ENCODE assay signal across 20 cellular contexts in genomic region chr5:80592105-80592504, GRCh38. TPM values are rescaled to one million over a fixed set of nuclear protein-coding genes. Genes with fewer than 3 reads are reported as not detected.
A peak's percentile ranks its signal among the peaks of the same experiment; 100 is the strongest.
DNase-seq lines count a peak whose midpoint lies in the region; ATAC-seq, FAIRE-seq and TF ChIP-seq lines count a peak whose summit lies in the region.
"Had no signal": no experiment of that assay in that cellular context is flagged by ENCODE, and none has a peak within 500 bp of the region (broad histone marks: within the 10 kb centered on the region; RNA-seq: fewer than 3 reads in every experiment).

No MANE protein-coding gene starts in this region.

- no peak overlapping the region for H3K9ac ChIP-seq in HepG2 (ENCODE audit: insufficient read depth, low read depth, low read length)
- H3K9ac ChIP-seq: BLaER1 had no signal

- BruUV-seq in HepG2 (replicated peaks; lab: Mats Ljungman, UMichigan): no TSS peak

- no peak for TF ChIP-seq POLR2A in HepG2 (IDR thresholded peaks at IDR 0.05; ENCODE audit: insufficient read depth in 1 of 2, low read depth in 2 of 2, low read length in 2 of 2)
- no peak for TF ChIP-seq POLR2A in right lobe of liver (IDR thresholded peaks at IDR 0.05)

- no peak for FAIRE-seq in HepG2 (lab: Jason Lieb, UNC)
- FAIRE-seq: GM12892 had no signal

- intact Hi-C loops in HepG2 (cut with micrococcal nuclease; ENCODE audit: unreplicated experiment): loop anchor here (10.0 kb wide), 1 partner anchor 63 kb away; the partner anchor contains the start of genes DHFR and MSH3
- intact Hi-C loops in right lobe of liver (cut with DNase I): no loop called here

- CTCF ChIA-PET in HepG2 (lab: Yijun Ruan, JAX; ENCODE audit: low intra/inter-chr PET ratio, low total read pairs): no interaction called here

- H2AFZ ChIP-seq in HepG2 (ENCODE audit: low read length): no peak overlapping the region
- H2AFZ ChIP-seq: GM23338 had no signal

- peak overlapping the region; percentile 59 for H3K4me2 ChIP-seq in HepG2 (ENCODE audit: low read depth, low read length)
- H3K4me2 ChIP-seq: BLaER1, GM23338 had no signal

- H3K4me3 ChIP-seq in HepG2 (replicated peaks in 1 of 3; ENCODE audit: insufficient read depth in 1 of 3, low read depth in 2 of 3, low read length in 3 of 3): peak overlapping the region in 2 of 3 experiments; percentile 24 to 26; a peak in 1 of 6 replicates
- no peak overlapping the region for H3K4me3 ChIP-seq in right lobe of liver
- no peak overlapping the region for H3K4me3 ChIP-seq in epithelial cell of proximal tubule (ENCODE audit: low read depth, low read length)
- no peak overlapping the region for H3K4me3 ChIP-seq in lung
- H3K4me3 ChIP-seq: BLaER1, GM23338 had no signal

- H3K27me3 ChIP-seq in HepG2 (ENCODE audit: control insufficient read depth in 1 of 2, insufficient read depth in 2 of 2, low read length in 2 of 2) (no peaks in the 10 kb centered on the region; a peak in 1 of 5 replicates), right lobe of liver (no peaks in the 10 kb centered on the region), lung (ENCODE audit: control insufficient read depth, insufficient read depth) (no peaks in the 10 kb centered on the region)
- H3K27me3 ChIP-seq: BLaER1 had no signal

- no peaks in the 10 kb centered on the region for H3K36me3 Mint-ChIP-seq in type B pancreatic cell
- H3K36me3 Mint-ChIP-seq: CD8-positive, alpha-beta memory T cell had no signal

- TF ChIP-seq CTCF in HepG2 (CRISPR knock-in tag; IDR thresholded peaks at IDR 0.05): no peak
- no peak for TF ChIP-seq CTCF in right lobe of liver (IDR thresholded peaks at IDR 0.05)
- TF ChIP-seq CTCF in epithelial cell of proximal tubule (conservative IDR thresholded peaks at IDR 0.05; ENCODE audit: low read depth, low read length): no peak
- TF ChIP-seq CTCF in lung (IDR thresholded peaks at IDR 0.05; ENCODE audit: control extremely low read depth, extremely low read depth): no peak
- no peak for TF ChIP-seq CTCF in type B pancreatic cell (conservative IDR thresholded peaks at IDR 0.05)

- whole genome bisulfite sequencing in HepG2 (ENCODE audit: low lambda C conversion rate): 0% methylated on average over 1 of the region's 1 CpG
- 20% methylated on average over 1 of the region's 1 CpG for WGBS in right lobe of liver (ENCODE audit: insufficient coverage, low coverage, low lambda C conversion rate, missing lambda C conversion rate)
- 35 to 77% methylated on average over 1 of the region's 1 CpG for WGBS in lung, 2 donors

- H3K36me3 ChIP-seq in HepG2 (replicated peaks in 1 of 2; ENCODE audit: control insufficient read depth in 1 of 2, insufficient read depth in 2 of 2, low read length in 2 of 2): no peaks in the 10 kb centered on the region
- H3K36me3 ChIP-seq in right lobe of liver: no peaks in the 10 kb centered on the region
- H3K36me3 ChIP-seq in lung (ENCODE audit: control insufficient read depth in 2 of 2, insufficient read depth in 2 of 2, low read length in 2 of 2): no peaks in the 10 kb centered on the region
- H3K36me3 ChIP-seq: BLaER1 had no signal

- peak overlapping the region; percentile 13 for H3K27ac ChIP-seq in HepG2 (ENCODE audit: extremely low read length, insufficient read depth, low read length)
- no peak overlapping the region for H3K27ac ChIP-seq in right lobe of liver
- H3K27ac ChIP-seq in lung (ENCODE audit: low read depth in 1 of 2, low read length in 1 of 2): no peak overlapping the region
- H3K27ac ChIP-seq: 22Rv1, BLaER1 had no signal

- no peaks in the 10 kb centered on the region for H3K27me3 Mint-ChIP-seq in type B pancreatic cell

- ATAC-seq in HepG2: peak; percentile 18
- ATAC-seq in right lobe of liver: no peak
- peak; percentile 22 for ATAC-seq in lung (ENCODE audit: insufficient read depth, low FRiP score)

- TF ChIP-seq EP300 in HepG2 (IDR thresholded peaks at IDR 0.05; ENCODE audit: low read depth in 2 of 2, low read length in 2 of 2): no peak
- no peak for TF ChIP-seq EP300 in HepG2 (CRISPR knock-in tag; IDR thresholded peaks at IDR 0.05; ENCODE audit: borderline replicate concordance)

- H4K20me1 ChIP-seq in HepG2 (ENCODE audit: insufficient read depth, low read length): no peaks in the 10 kb centered on the region
- H4K20me1 ChIP-seq: BLaER1 had no signal

- peaks cover 61% of the 10 kb centered on the region for H3K4me1 ChIP-seq in HepG2 (ENCODE audit: insufficient read depth, low read length)
- H3K4me1 ChIP-seq in right lobe of liver: peaks cover 0 to 10% (median 0%) of the 10 kb centered on the region in 4 donors
- H3K4me1 ChIP-seq in lung (ENCODE audit: control insufficient read depth in 2 of 2, insufficient read depth in 2 of 2, low read length in 2 of 2): peaks cover 0 to 2% of the 10 kb centered on the region in 2 donors
- H3K4me1 ChIP-seq: BLaER1, Caco-2 had no signal

- no peaks in the 10 kb centered on the region for H3K4me1 Mint-ChIP-seq in type B pancreatic cell (ENCODE audit: unreplicated experiment)
- H3K4me1 Mint-ChIP-seq: CD8-positive, alpha-beta memory T cell had no signal

- no peaks in the 10 kb centered on the region for H3K79me2 ChIP-seq in HepG2 (ENCODE audit: insufficient read depth, low read length)

- in situ Hi-C loops in HepG2 (cut with HindIII; ENCODE audit: extremely low pct_ligation_motif_present, low pct_unique_long_range_greater_than_20kb) (no loop called here), ACHN (cut with HindIII; ENCODE audit: low pct_ligation_motif_present, low pct_unique_long_range_greater_than_20kb, low sequenced_read_pairs) (no loop called here)

- POLR2A ChIA-PET in HepG2 (lab: Yijun Ruan, JAX): no interaction called here

- DNase-seq in HepG2 (ENCODE audit: low spot score): peak; percentile 37
- no peak for DNase-seq in right lobe of liver
- DNase-seq in epithelial cell of proximal tubule (ENCODE audit: low read depth): peak; percentile 32
- DNase-seq in lung (ENCODE audit: low spot score): no peak
- no peak for DNase-seq in ACHN
- DNase-seq in dermis blood vessel endothelial cell: no peak
- DNase-seq in type B pancreatic cell (ENCODE audit: extremely low spot score, unreplicated experiment): no peak
- no peak for DNase-seq in mucosa of gallbladder (ENCODE audit: low spot score)
- DNase-seq: AML-193; Caco-2; CD8-positive, alpha-beta memory T cell; DND-41; GDM1; H9 had no signal

- H3K9me3 ChIP-seq in HepG2 (ENCODE audit: low read length) (no peaks in the 10 kb centered on the region), right lobe of liver (no peaks in the 10 kb centered on the region), lung (ENCODE audit: control insufficient read depth in 2 of 2, insufficient read depth in 1 of 2, low read length in 1 of 2) (peaks cover 0 to 2% of the 10 kb centered on the region in 2 donors)
- H3K9me3 ChIP-seq: BLaER1, Caco-2 had no signal

- TF ChIP-seq RAD21 in HepG2 (CRISPR knock-in tag; IDR thresholded peaks at IDR 0.05): no peak

- no peak overlapping the region for H3K27ac Mint-ChIP-seq in type B pancreatic cell
- H3K27ac Mint-ChIP-seq: GM23338, H9 had no signal

- no peak overlapping the region for H3K4me3 Mint-ChIP-seq in type B pancreatic cell
- H3K4me3 Mint-ChIP-seq: CD8-positive, alpha-beta memory T cell; GM23338; H9 had no signal

- H3K9me3 Mint-ChIP-seq in type B pancreatic cell: no peaks in the 10 kb centered on the region
- H3K9me3 Mint-ChIP-seq: CD8-positive, alpha-beta memory T cell; GM23338; H9 had no signal

TF ChIP-seq in HepG2, 621 proteins besides CTCF, POLR2A, EP300 and RAD21:
- TF ChIP-seq ZNF577 (CRISPR knock-in tag; IDR thresholded peaks at IDR 0.05; ENCODE audit: borderline replicate concordance, low read depth) (no peak), FOXP1 (IDR thresholded peaks at IDR 0.05) (no peak), FOXP1 (CRISPR knock-in tag; IDR thresholded peaks at IDR 0.05) (peak; percentile 14; the same call in 1 of the 2 replicates), SOX13 (IDR thresholded peaks at IDR 0.05) (no peak), SOX13 (CRISPR knock-in tag; conservative IDR thresholded peaks at IDR 0.05 in 1 of 2, IDR thresholded peaks at IDR 0.05 in 1 of 2) (peak in 1 of 2 experiments; percentile 26; a peak in 1 of 4 replicates)

RNA-seq across cellular contexts. Expression of gene ANKRD34B, which starts 22.0 kb away (rescaled TPM):
- total RNA-seq in HepG2 (2016; rRNA removed; fragmentation: Illumina TruSeq; extraction: Trizol) (0.04 and 0.06 TPM in 2 replicates), right lobe of liver (under 1 TPM in 1 of 6 experiments, not detected in 5; 0.07 TPM), epithelial cell of proximal tubule (1.2 TPM in 2 replicates), lung (under 1 TPM in 1 of 2 donors, not detected in 1; 0.34 TPM), dermis blood vessel endothelial cell (not detected in 2 replicates), type B pancreatic cell (ENCODE audit: low replicate concordance) (0.07 and 0.19 TPM in 2 replicates), mucosa of gallbladder (not detected)
- total RNA-seq in HepG2 (2016; cell fraction: cytosol; rRNA removed; fragmentation: Illumina TruSeq; extraction: Trizol; ENCODE audit: low read depth): not detected in 2 replicates
- total RNA-seq in HepG2 (2016; cell fraction: insoluble cytoplasmic fraction; rRNA removed; fragmentation: Illumina TruSeq; extraction: Trizol): 0.06 TPM in 1 of 2 replicates, not detected in the other
- total RNA-seq in HepG2 (2016; cell fraction: membrane; rRNA removed; fragmentation: Illumina TruSeq; extraction: Trizol): 0.07 TPM in 1 of 2 replicates, not detected in the other
- total RNA-seq in HepG2 (2016; cell fraction: nucleus; rRNA removed; fragmentation: Illumina TruSeq; extraction: Trizol): not detected in 2 replicates
- polyA plus RNA-seq in HepG2 (2011; rRNA removed) (0.01 TPM in 1 of 2 replicates, not detected in the other), lung (under 1 TPM in 1 of 2 donors, not detected in 1; 0.13 TPM)
- 0.01 TPM in 1 of 2 replicates, not detected in the other for polyA plus RNA-seq in HepG2 (2011; cell fraction: cytosol; rRNA removed)
- polyA plus RNA-seq in HepG2 (2011; cell fraction: nucleus; rRNA removed): 0.03 TPM in 1 of 2 replicates, not detected in the other
- polyA plus RNA-seq in HepG2 (2012): not detected in 2 replicates
- not detected in 2 replicates for polyA plus RNA-seq in HepG2 (2016; cell fraction: cytosol; fragmentation: Illumina TruSeq; extraction: Trizol; ENCODE audit: low read depth)
- polyA plus RNA-seq in HepG2 (2016; cell fraction: insoluble cytoplasmic fraction; fragmentation: Illumina TruSeq; extraction: Trizol; ENCODE audit: low read depth): 0.08 TPM in 2 replicates
- polyA plus RNA-seq in HepG2 (2016; cell fraction: membrane; fragmentation: Illumina TruSeq; extraction: Trizol; ENCODE audit: low read depth): not detected in 2 replicates
- polyA plus RNA-seq in HepG2 (2016; cell fraction: nucleus; fragmentation: Illumina TruSeq; extraction: Trizol; ENCODE audit: insufficient read depth, low read depth): 0.11 TPM in 2 replicates
- polyA minus RNA-seq in HepG2 (2011; rRNA and poly(A)+ RNA removed; ENCODE audit: low replicate concordance): not detected in 2 replicates
- polyA minus RNA-seq in HepG2 (2011; cell fraction: cytosol; rRNA and poly(A)+ RNA removed): not detected in 2 replicates
- polyA minus RNA-seq in HepG2 (2011; cell fraction: nucleus; rRNA and poly(A)+ RNA removed): not detected in 2 replicates
- total RNA-seq: A673; CD8-positive, alpha-beta memory T cell; HT-29 had no signal
- polyA plus RNA-seq: CD8-positive, alpha-beta memory T cell had no signal

Comparison
In these comparisons a context has a peak if more than half of its experiments do, and no peak if none do; other contexts are left out.
1. ATAC-seq: peak in HepG2 (single experiment) and lung (single experiment); none in right lobe of liver (0 of 4).
2. DNase-seq: peak in HepG2 (single experiment) and epithelial cell of proximal tubule (single experiment); none in right lobe of liver (0 of 3), lung (single experiment), ACHN (single experiment), dermis blood vessel endothelial cell (single experiment), type B pancreatic cell (single experiment) and mucosa of gallbladder (single experiment).
3. H3K4me3 ChIP-seq: peak in HepG2 (2 of 3); none in right lobe of liver (0 of 3), epithelial cell of proximal tubule (single experiment) and lung (single experiment).